8 cellular contexts compared by ENCODE assay signal in the genomic region with DNA sequence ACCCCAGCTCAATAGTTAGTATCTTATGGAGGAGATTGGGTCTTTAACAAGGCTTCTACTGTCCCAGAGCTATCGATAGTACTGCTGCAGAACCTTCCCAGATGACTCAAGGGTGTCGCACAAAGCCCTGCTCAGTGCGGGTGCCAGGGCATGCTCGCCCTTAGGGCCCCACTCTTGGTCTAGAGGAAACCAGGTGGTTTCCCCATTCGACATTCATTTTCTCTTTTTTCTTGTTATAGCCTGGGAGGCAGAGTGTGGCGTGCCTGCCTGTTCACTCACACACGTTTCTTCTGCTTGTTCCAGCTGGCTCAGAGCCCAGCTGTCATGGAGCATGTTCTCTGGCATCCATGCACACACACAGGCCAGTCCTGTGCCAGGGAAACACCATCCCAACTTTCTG.
DNase-seq lines count a peak whose midpoint lies in the region; ATAC-seq and TF ChIP-seq lines count a peak whose summit lies in the region.

No MANE protein-coding gene starts in this region.

- peak overlapping the region; percentile 2 for H3K4me3 Mint-ChIP-seq in activated CD8-positive, alpha-beta memory T cell treated with anti-CD3 and anti-CD28 coated beads, Interleukin-2, amount 10 ng/mL, durations not matched to agents 7 days and 5 days
- H3K4me3 Mint-ChIP-seq in stimulated activated effector memory CD8-positive, alpha-beta T cell treated with anti-CD3 and anti-CD28 coated beads, Interleukin-12 subunit alpha, Interleukin-12 subunit beta, amount 100 ng/mL, for 72 hours: peak overlapping the region; percentile 58

- peak; percentile 55 for ATAC-seq in activated CD8-positive, alpha-beta memory T cell treated with anti-CD3 and anti-CD28 coated beads, Interleukin-2, amount 10 ng/mL, durations not matched to agents 7 days and 5 days
- ATAC-seq in HG03108 (IDR thresholded peaks at IDR 0.05; ENCODE audit: unreplicated experiment) (peak; percentile 75), GM21576 (IDR thresholded peaks at IDR 0.05; ENCODE audit: unreplicated experiment) (no peak), left colon (no peak), upper lobe of left lung (ENCODE audit: low FRiP score in 2 of 2) (no peak)
- ATAC-seq in stimulated activated effector memory CD8-positive, alpha-beta T cell treated with anti-CD3 and anti-CD28 coated beads, Interleukin-12 subunit alpha, Interleukin-12 subunit beta, amount 100 ng/mL, for 72 hours: peak; percentile 99

- CTCF ChIA-PET in activated CD8-positive, alpha-beta memory T cell treated with anti-CD3 and anti-CD28 coated beads, Interleukin-2, amount 10 ng/mL, durations not matched to agents 7 days and 5 days (lab: Charles Lee): interaction anchor here (1.0 to 5.6 kb wide), 6 partner anchors 11 to 334 kb away, joined by 3 to 36 read pairs (median 5); no protein-coding TSS in a partner anchor

- no peak for TF ChIP-seq POLR2A in upper lobe of left lung (IDR thresholded peaks at IDR 0.05)

- TF ChIP-seq CTCF in upper lobe of left lung (IDR thresholded peaks at IDR 0.05): no peak

- intact Hi-C loops in left colon (cut with DNase I, micrococcal nuclease): no loop called here

- peaks cover 4% of the 10 kb centered on the region for H3K36me3 Mint-ChIP-seq in activated CD8-positive, alpha-beta memory T cell treated with anti-CD3 and anti-CD28 coated beads, Interleukin-2, amount 10 ng/mL, durations not matched to agents 7 days and 5 days
- no peaks in the 10 kb centered on the region for H3K36me3 Mint-ChIP-seq in stimulated activated effector memory CD8-positive, alpha-beta T cell treated with anti-CD3 and anti-CD28 coated beads, Interleukin-12 subunit alpha, Interleukin-12 subunit beta, amount 100 ng/mL, for 72 hours

- no peak overlapping the region for H3K4me3 ChIP-seq in upper lobe of left lung

- peaks cover 19% of the 10 kb centered on the region for H3K4me1 Mint-ChIP-seq in activated CD8-positive, alpha-beta memory T cell treated with anti-CD3 and anti-CD28 coated beads, Interleukin-2, amount 10 ng/mL, durations not matched to agents 7 days and 5 days
- H3K4me1 Mint-ChIP-seq in stimulated activated effector memory CD8-positive, alpha-beta T cell treated with anti-CD3 and anti-CD28 coated beads, Interleukin-12 subunit alpha, Interleukin-12 subunit beta, amount 100 ng/mL, for 72 hours: peaks cover 49% of the 10 kb centered on the region

- peaks cover 6% of the 10 kb centered on the region for H3K9me3 Mint-ChIP-seq in activated CD8-positive, alpha-beta memory T cell treated with anti-CD3 and anti-CD28 coated beads, Interleukin-2, amount 10 ng/mL, durations not matched to agents 7 days and 5 days (ENCODE audit: low read depth)
- no peaks in the 10 kb centered on the region for H3K9me3 Mint-ChIP-seq in stimulated activated effector memory CD8-positive, alpha-beta T cell treated with anti-CD3 and anti-CD28 coated beads, Interleukin-12 subunit alpha, Interleukin-12 subunit beta, amount 100 ng/mL, for 72 hours

- no peaks in the 10 kb centered on the region for H3K27me3 ChIP-seq in upper lobe of left lung

- no peak overlapping the region for H3K27ac Mint-ChIP-seq in activated CD8-positive, alpha-beta memory T cell treated with anti-CD3 and anti-CD28 coated beads, Interleukin-2, amount 10 ng/mL, durations not matched to agents 7 days and 5 days
- peak overlapping the region; percentile 74 for H3K27ac Mint-ChIP-seq in stimulated activated effector memory CD8-positive, alpha-beta T cell treated with anti-CD3 and anti-CD28 coated beads, Interleukin-12 subunit alpha, Interleukin-12 subunit beta, amount 100 ng/mL, for 72 hours

- no peaks in the 10 kb centered on the region for H3K36me3 ChIP-seq in upper lobe of left lung

- H3K27me3 Mint-ChIP-seq in activated CD8-positive, alpha-beta memory T cell treated with anti-CD3 and anti-CD28 coated beads, Interleukin-2, amount 10 ng/mL, durations not matched to agents 7 days and 5 days: peaks cover 5% of the 10 kb centered on the region

- WGBS in upper lobe of left lung, 2 donors: 35 to 39% methylated on average over 7 of the region's 7 CpGs

- no peak for TF ChIP-seq EP300 in upper lobe of left lung (IDR thresholded peaks at IDR 0.05)

- peaks cover 0 to 8% (median 0%) of the 10 kb centered on the region in 4 donors for H3K4me1 ChIP-seq in upper lobe of left lung

- H3K27ac ChIP-seq in upper lobe of left lung: no peak overlapping the region

- H3K9me3 ChIP-seq in upper lobe of left lung: no peaks in the 10 kb centered on the region

- DNase-seq in activated CD8-positive, alpha-beta memory T cell treated with anti-CD3 and anti-CD28 coated beads, Interleukin-2, amount 10 ng/mL, durations not matched to agents 7 days and 5 days: no peak
- DNase-seq in activated CD8-positive, alpha-beta memory T cell treated with anti-CD3 and anti-CD28 coated beads, Interleukin-2, amount 50 U/mL, for 4 hours: no peak
- peak; percentile 25 for DNase-seq in activated T-helper 9 cell treated with anti-CD3 and anti-CD28 coated beads, Interleukin-2, amount 50 U/mL, for 16 hours (ENCODE audit: low read depth)
- peak in 1 of 2 donors; percentile 65 for DNase-seq in stimulated activated effector memory CD8-positive, alpha-beta T cell treated with anti-CD3 and anti-CD28 coated beads, Interleukin-12 subunit alpha, Interleukin-12 subunit beta, amount 100 ng/mL, for 72 hours (ENCODE audit: low spot score in 2 of 2)
- DNase-seq in left colon (no peak), upper lobe of left lung (no peak)

Comparison
In these comparisons a context has a peak if more than half of its experiments do, and no peak if none do; other contexts are left out.
1. ATAC-seq: peak in activated CD8-positive, alpha-beta memory T cell treated with anti-CD3 and anti-CD28 coated beads, Interleukin-2, amount 10 ng/mL, durations not matched to agents 7 days and 5 days (single experiment), HG03108 (single experiment) and stimulated activated effector memory CD8-positive, alpha-beta T cell treated with anti-CD3 and anti-CD28 coated beads, Interleukin-12 subunit alpha, Interleukin-12 subunit beta, amount 100 ng/mL, for 72 hours (single experiment); none in GM21576 (single experiment), left colon (single experiment) and upper lobe of left lung (0 of 2).